In the genomic region with DNA sequence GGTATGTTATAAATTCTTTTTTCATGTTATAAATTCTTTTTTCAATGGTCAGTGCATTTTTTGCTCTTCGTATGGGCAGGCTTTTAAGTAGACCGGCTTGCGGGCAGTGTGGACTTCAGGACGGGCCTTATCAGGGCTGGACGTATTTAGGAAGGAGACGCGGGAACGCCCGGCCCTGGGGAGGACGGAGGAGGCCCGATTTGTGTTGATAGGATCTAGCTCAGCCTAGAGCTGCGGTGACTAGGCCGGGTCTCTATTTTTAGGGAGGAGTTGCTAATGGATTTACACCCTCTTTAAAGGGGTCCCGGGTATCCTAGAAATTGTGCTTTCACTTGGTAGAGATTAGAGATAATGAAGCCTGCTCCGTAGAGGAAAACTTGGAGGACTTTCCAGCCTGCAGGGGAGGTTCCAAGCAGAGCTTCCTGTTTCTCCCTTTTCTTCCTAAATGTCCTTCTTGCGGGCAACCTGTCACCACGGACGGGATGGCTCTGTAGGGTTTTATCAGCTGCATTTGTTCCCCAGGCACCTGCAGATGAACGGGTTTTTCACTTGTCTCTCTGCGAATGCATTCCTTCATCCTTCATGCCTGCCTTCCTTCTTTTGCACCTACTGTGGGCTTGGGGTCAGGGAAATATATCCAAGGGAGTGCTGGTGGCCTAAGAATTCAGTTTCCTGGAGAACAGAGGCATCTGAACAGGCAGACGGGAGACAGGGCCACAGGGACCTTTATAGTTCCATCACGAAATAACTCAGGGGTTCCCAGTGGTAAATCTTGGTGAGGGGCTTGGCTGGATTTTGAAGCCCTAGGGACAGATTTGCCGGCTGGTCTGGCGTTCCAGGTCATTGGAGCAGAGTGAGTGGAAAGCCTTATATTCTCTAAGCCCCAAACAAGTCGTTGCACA, we compare ENCODE assay signal across 8 cellular contexts. TPM values are rescaled to one million over a fixed set of nuclear protein-coding genes. Genes with fewer than 3 reads are reported as not detected.
DNase-seq lines count a peak whose midpoint lies in the region; ATAC-seq and TF ChIP-seq lines count a peak whose summit lies in the region.

No MANE protein-coding gene starts in this region.

- intact Hi-C loops in dendritic cell treated with granulocyte-macrophage colony-stimulating factor and Interleukin-4, amounts not matched to agents 40 ng/mL and 50 ng/mL, for 4 days (cut with micrococcal nuclease) = loop anchor here (1.0 to 5.0 kb wide), 2 partner anchors 18 to 85 kb away; no protein-coding TSS in a partner anchor

- H3K4me1 ChIP-seq in BLaER1 = peaks cover 51% of the 10 kb centered on the region

- no peaks in the 10 kb centered on the region for H3K27me3 ChIP-seq in BLaER1

- H4K20me1 ChIP-seq in BLaER1 = peaks cover 26% of the 10 kb centered on the region

- H3K9ac ChIP-seq in BLaER1 = peak overlapping the region; percentile 96

- H3K36me3 Mint-ChIP-seq in dendritic cell treated with granulocyte-macrophage colony-stimulating factor and Interleukin-4, amounts not matched to agents 40 ng/mL and 50 ng/mL, for 4 days (ENCODE audit: low read depth) = peaks cover 35% of the 10 kb centered on the region
- H3K36me3 Mint-ChIP-seq in mesothelial cell of epicardium = no peaks in the 10 kb centered on the region

- H3K9me3 Mint-ChIP-seq in dendritic cell treated with granulocyte-macrophage colony-stimulating factor and Interleukin-4, amounts not matched to agents 40 ng/mL and 50 ng/mL, for 4 days = no peaks in the 10 kb centered on the region
- H3K9me3 Mint-ChIP-seq in mesothelial cell of epicardium = no peaks in the 10 kb centered on the region

- peak overlapping the region; percentile 85 for H3K27ac Mint-ChIP-seq in dendritic cell treated with granulocyte-macrophage colony-stimulating factor and Interleukin-4, amounts not matched to agents 40 ng/mL and 50 ng/mL, for 4 days
- H3K27ac Mint-ChIP-seq in mesothelial cell of epicardium = peak overlapping the region; percentile 97

- peak overlapping the region; percentile 99 for H3K4me2 ChIP-seq in BLaER1

- DNase-seq in M059J (ENCODE audit: low read depth) (peak; percentile 66), mesothelial cell of epicardium (ENCODE audit: low spot score in 2 of 2, unreplicated experiment in 2 of 2) (no peak), T-helper 9 cell (no peak), cerebellar nuclear complex (lab: John Stamatoyannopoulos, UW) (no peak)

- H3K9me3 ChIP-seq in BLaER1 = no peaks in the 10 kb centered on the region

- H3K36me3 ChIP-seq in BLaER1 = no peaks in the 10 kb centered on the region; the same call in 1 of the 2 replicates

- peaks cover 56% of the 10 kb centered on the region for H3K4me1 Mint-ChIP-seq in dendritic cell treated with granulocyte-macrophage colony-stimulating factor and Interleukin-4, amounts not matched to agents 40 ng/mL and 50 ng/mL, for 4 days (ENCODE audit: low read depth)
- H3K4me1 Mint-ChIP-seq in mesothelial cell of epicardium = peaks cover 54% of the 10 kb centered on the region

- H3K4me3 ChIP-seq in BLaER1 = peak overlapping the region; percentile 99

- no peaks in the 10 kb centered on the region for H3K27me3 Mint-ChIP-seq in dendritic cell treated with granulocyte-macrophage colony-stimulating factor and Interleukin-4, amounts not matched to agents 40 ng/mL and 50 ng/mL, for 4 days
- no peaks in the 10 kb centered on the region for H3K27me3 Mint-ChIP-seq in mesothelial cell of epicardium (ENCODE audit: low read depth)

- peak overlapping the region; percentile 88 for H3K4me3 Mint-ChIP-seq in dendritic cell treated with granulocyte-macrophage colony-stimulating factor and Interleukin-4, amounts not matched to agents 40 ng/mL and 50 ng/mL, for 4 days
- H3K4me3 Mint-ChIP-seq in mesothelial cell of epicardium = peak overlapping the region; percentile 82

- H3K27ac ChIP-seq in BLaER1 = peak overlapping the region; percentile 94

- no peak for TF ChIP-seq CTCF in mesothelial cell of epicardium (IDR thresholded peaks at IDR 0.05; ENCODE audit: unreplicated experiment)

- ATAC-seq in HG02973 (IDR thresholded peaks at IDR 0.05; ENCODE audit: unreplicated experiment) = no peak
- no peak for ATAC-seq in GM21737 (IDR thresholded peaks at IDR 0.05; ENCODE audit: unreplicated experiment)

RNA-seq across cellular contexts. Expression of a gene that starts 1.4 kb away (rescaled TPM):
- 282 and 343 TPM in 2 replicates for total RNA-seq in M059J (2014; rRNA removed; shearing (Covaris generic))
- total RNA-seq in mesothelial cell of epicardium = 244 to 260 TPM (median 248 TPM) in 3 replicates

RNA-seq across cellular contexts. Expression of a gene that starts 59.4 kb away (rescaled TPM):
- 0.86 and 2.6 TPM in 2 replicates for total RNA-seq in M059J (2014; rRNA removed; shearing (Covaris generic))
- total RNA-seq in mesothelial cell of epicardium = 0.60 to 1.3 TPM (median 1.2 TPM) in 3 replicates
